Comparison of ENCODE assay signal across 28 cellular contexts in the genomic region with DNA sequence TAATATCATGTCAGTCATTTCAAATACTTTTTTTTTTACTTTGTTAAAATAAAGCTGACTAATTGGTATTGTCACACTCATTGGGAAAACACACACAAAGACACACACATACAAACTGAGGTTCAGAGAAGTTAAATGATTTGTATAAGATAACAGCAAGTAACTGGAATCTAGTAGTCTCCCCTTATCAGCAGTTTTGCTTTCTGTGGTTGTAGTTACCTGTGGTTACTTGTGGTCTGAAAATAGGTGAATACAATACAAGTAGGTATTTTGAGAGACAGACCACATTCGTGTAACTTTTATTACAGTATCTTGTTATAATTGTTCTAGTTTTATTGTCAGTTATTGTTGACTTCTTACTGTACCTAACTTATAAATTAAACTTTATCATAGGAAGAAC.
"Had no signal": no experiment of that assay in that cellular context is flagged by ENCODE, and none has a peak within 500 bp of the region (broad histone marks: within the 10 kb centered on the region; RNA-seq: fewer than 3 reads in every experiment).

No MANE protein-coding gene starts in this region.

- H3K27ac ChIP-seq: PC-9, SJSA1 had no signal

- H3K4me1 ChIP-seq: SJSA1 had no signal

- DNase-seq: Kasumi-1, MG63, MV-4-11, NCI-H1092, NCI-H1105, NCI-H1417 treated with DMSO at 0.1 percent for 48 hours, NCI-H1436 treated with DMSO at 0.1 percent for 48 hours, NCI-H1694 treated with DMSO at 0.1 percent for 48 hours, NCI-H187 treated with DMSO at 0.1 percent for 48 hours, NCI-H2029, NCI-H2081, NCI-H2171 treated with DMSO at 0.1 percent for 48 hours, NCI-H2227 treated with DMSO at 0.1 percent for 48 hours, NCI-H345, NCI-H446, NCI-H510A treated with DMSO at 0.1 percent for 48 hours, NCI-H524 treated with DMSO at 0.1 percent for 48 hours, NCI-H526 treated with DMSO at 0.1 percent for 48 hours, NCI-H82, PC-9, Right ventricle myocardium superior, RPMI8226, SHP77 treated with DMSO at 0.1 percent for 48 hours, SK-N-SH, SW 1271, T-helper 1 cell had no signal

- H3K4me2 ChIP-seq: PC-9, SK-N-SH had no signal

- ATAC-seq: Panc1 had no signal

- H3K36me3 ChIP-seq: MG63, SJSA1 had no signal

- H2AFZ ChIP-seq: PC-9 had no signal

- H3K9ac ChIP-seq: SK-N-SH had no signal

- H3K27me3 ChIP-seq: MG63, SJSA1 had no signal

- H3K9me2 ChIP-seq: SK-N-SH had no signal

- H3K4me3 ChIP-seq: MG63, PC-9, SJSA1 had no signal

- H3K9me3 ChIP-seq: MG63, SJSA1, SK-N-SH had no signal
